29 cellular contexts compared by ENCODE assay signal in the genomic region with DNA sequence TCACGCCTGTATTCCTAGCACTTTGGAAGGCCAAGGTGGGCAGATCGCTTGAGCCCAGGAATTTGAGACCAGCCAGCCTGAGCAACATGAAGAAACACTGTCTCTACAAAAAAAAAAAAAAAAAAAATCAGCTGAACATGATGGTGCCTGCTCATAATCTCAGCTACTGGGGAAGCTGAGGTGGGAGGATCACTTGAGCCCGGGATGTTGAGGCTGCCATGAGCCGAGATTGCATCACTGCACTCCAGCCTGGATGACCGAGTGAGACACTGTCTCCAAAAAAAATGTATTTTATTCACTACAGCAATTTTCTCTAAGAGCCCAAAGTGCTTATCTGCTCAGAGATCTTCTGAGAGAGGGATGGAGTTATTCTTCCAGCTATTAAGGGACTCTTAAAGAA.
"Had no signal": no experiment of that assay in that cellular context is flagged by ENCODE, and none has a peak within 500 bp of the region (broad histone marks: within the 10 kb centered on the region; RNA-seq: fewer than 3 reads in every experiment).

No MANE protein-coding gene starts in this region.

- ATAC-seq: effector memory CD8-positive, alpha-beta T cell; esophagus mucosa; gastrocnemius medialis; heart right ventricle; left colon; left lobe of liver; left ventricle myocardium superior; lower lobe of right lung; mucosa of descending colon; naive thymus-derived CD8-positive, alpha-beta T cell had no signal

- DNase-seq: colonic mucosa; cortex of kidney; effector CD8-positive, alpha-beta T cell; effector memory CD8-positive, alpha-beta T cell; endodermal cell; erythroblast; esophagus squamous epithelium; foreskin fibroblast; foreskin melanocyte; gastrocnemius medialis; glutamatergic neuron; head of caudate nucleus; heart right ventricle; hippocampal formation; left colon; left ventricle myocardium superior; lower lobe of right lung; mesenchymal stem cell; mucosa of descending colon; naive B cell; naive thymus-derived CD8-positive, alpha-beta T cell had no signal

- FAIRE-seq: endometrium, islet of Langerhans, keratinocyte had no signal

- H3K4me1 Mint-ChIP-seq: mesothelial cell of epicardium; naive B cell; naive thymus-derived CD8-positive, alpha-beta T cell had no signal

- H3K27me3 ChIP-seq: colonic mucosa, esophagus squamous epithelium, gastrocnemius medialis, heart right ventricle had no signal

- H3K4me1 ChIP-seq: colonic mucosa, esophagus squamous epithelium, gastrocnemius medialis, heart right ventricle, lower lobe of right lung had no signal

- H3K36me3 ChIP-seq: colonic mucosa, esophagus squamous epithelium, gastrocnemius medialis, heart right ventricle, lower lobe of right lung had no signal

- H3K27ac ChIP-seq: colonic mucosa, epithelial cell of prostate, esophagus squamous epithelium, gastrocnemius medialis, heart right ventricle, lower lobe of right lung had no signal

- H3K27ac Mint-ChIP-seq: dendritic cell treated with granulocyte-macrophage colony-stimulating factor and Interleukin-4, amounts not matched to agents 40 ng/mL and 50 ng/mL, for 4 days; effector memory CD8-positive, alpha-beta T cell; endodermal cell; mesothelial cell of epicardium; naive B cell; naive thymus-derived CD8-positive, alpha-beta T cell had no signal

- H3K4me3 ChIP-seq: colonic mucosa, esophagus squamous epithelium, gastrocnemius medialis, heart right ventricle, lower lobe of right lung, mucosa of descending colon had no signal

- H3K4me3 Mint-ChIP-seq: dendritic cell treated with granulocyte-macrophage colony-stimulating factor and Interleukin-4, amounts not matched to agents 40 ng/mL and 50 ng/mL, for 4 days; effector memory CD8-positive, alpha-beta T cell; endodermal cell; mesothelial cell of epicardium; naive B cell; naive thymus-derived CD8-positive, alpha-beta T cell had no signal

- H3K9me3 ChIP-seq: colonic mucosa, esophagus squamous epithelium, lower lobe of right lung had no signal

- H3K27me3 Mint-ChIP-seq: dendritic cell treated with granulocyte-macrophage colony-stimulating factor and Interleukin-4, amounts not matched to agents 40 ng/mL and 50 ng/mL, for 4 days; naive B cell had no signal
